8 cellular contexts compared by ENCODE assay signal in genomic region chr10:74189999-74190421, GRCh38. TPM values are rescaled to one million over a fixed set of nuclear protein-coding genes. Genes with fewer than 3 reads are reported as not detected.
DNase-seq lines count a peak whose midpoint lies in the region; ATAC-seq and TF ChIP-seq lines count a peak whose summit lies in the region.

No MANE protein-coding gene starts in this region.

- H3K36me3 Mint-ChIP-seq in activated CD4-positive, alpha-beta memory T cell treated with anti-CD3 and anti-CD28 coated beads for 36 hours = peaks cover 2% of the 10 kb centered on the region
- peaks cover 13% of the 10 kb centered on the region for H3K36me3 Mint-ChIP-seq in stimulated activated memory B cell treated with anti-CD40 and anti-IgM and Interleukin-4, amounts not matched to agents 10 μg/mL and 1 μg/mL and 100 μg/mL, for 72 hours

- CTCF ChIA-PET in activated CD4-positive, alpha-beta memory T cell treated with anti-CD3 and anti-CD28 coated beads for 36 hours (lab: Charles Lee) = interaction anchor here (1.2 kb wide), 1 partner anchor 310 kb away, joined by 3 read pairs; no protein-coding TSS in a partner anchor

- no peak overlapping the region for H2AFZ ChIP-seq in KMS-11 (ENCODE audit: low read depth)

- ATAC-seq in GM21381 (IDR thresholded peaks at IDR 0.05; ENCODE audit: unreplicated experiment) = peak; percentile 72
- peak; percentile 84 for ATAC-seq in stimulated activated memory B cell treated with anti-CD40 and anti-IgM and Interleukin-4, amounts not matched to agents 10 μg/mL and 1 μg/mL and 100 μg/mL, for 72 hours

- TF ChIP-seq CTCF in KMS-11 (conservative IDR thresholded peaks at IDR 0.05; ENCODE audit: low read depth, low read length) (no peak), left ventricle myocardium inferior (IDR thresholded peaks at IDR 0.05; ENCODE audit: borderline replicate concordance) (no peak)

- H3K79me2 ChIP-seq in KMS-11 (ENCODE audit: insufficient read depth, low read depth) = peaks cover 59% of the 10 kb centered on the region; the same call in 1 of the 2 replicates

- H3K4me3 ChIP-seq in KMS-11 (IDR thresholded peaks at IDR 0.05; ENCODE audit: insufficient read depth, low read depth, low read length) (no peak overlapping the region), left ventricle myocardium inferior (peak overlapping the region; percentile 3)

- no peaks in the 10 kb centered on the region for H3K9me3 Mint-ChIP-seq in activated CD4-positive, alpha-beta memory T cell treated with anti-CD3 and anti-CD28 coated beads for 36 hours
- no peaks in the 10 kb centered on the region for H3K9me3 Mint-ChIP-seq in stimulated activated memory B cell treated with anti-CD40 and anti-IgM and Interleukin-4, amounts not matched to agents 10 μg/mL and 1 μg/mL and 100 μg/mL, for 72 hours

- H3K9ac ChIP-seq in KMS-11 = no peak overlapping the region

- no peaks in the 10 kb centered on the region for H4K20me1 ChIP-seq in KMS-11 (ENCODE audit: insufficient read depth)

- H3K27me3 ChIP-seq in KMS-11 (ENCODE audit: insufficient read depth, low read depth) (no peaks in the 10 kb centered on the region), left ventricle myocardium inferior (ENCODE audit: low read depth) (no peaks in the 10 kb centered on the region)

- H3K27ac ChIP-seq in KMS-11 (peak overlapping the region; percentile 16; the same call in 1 of the 2 replicates), left ventricle myocardium inferior (replicated peaks) (peak overlapping the region; percentile 54)

- H3K4me2 ChIP-seq in KMS-11 = peak overlapping the region; percentile 17; the same call in 1 of the 2 replicates

- peaks cover 54% of the 10 kb centered on the region for H3K4me1 Mint-ChIP-seq in activated CD4-positive, alpha-beta memory T cell treated with anti-CD3 and anti-CD28 coated beads for 36 hours (ENCODE audit: low read depth)
- peaks cover 81% of the 10 kb centered on the region for H3K4me1 Mint-ChIP-seq in stimulated activated memory B cell treated with anti-CD40 and anti-IgM and Interleukin-4, amounts not matched to agents 10 μg/mL and 1 μg/mL and 100 μg/mL, for 72 hours

- peak overlapping the region; percentile 17 for H3K4me3 Mint-ChIP-seq in activated CD4-positive, alpha-beta memory T cell treated with anti-CD3 and anti-CD28 coated beads for 36 hours
- peak overlapping the region; percentile 49 for H3K4me3 Mint-ChIP-seq in stimulated activated memory B cell treated with anti-CD40 and anti-IgM and Interleukin-4, amounts not matched to agents 10 μg/mL and 1 μg/mL and 100 μg/mL, for 72 hours

- peaks cover 16% of the 10 kb centered on the region for H3K4me1 ChIP-seq in KMS-11 (ENCODE audit: low read depth, poor library complexity, severe bottlenecking)
- peaks cover 16% of the 10 kb centered on the region for H3K4me1 ChIP-seq in left ventricle myocardium inferior

- H3K36me3 ChIP-seq in KMS-11 (ENCODE audit: insufficient read depth) = no peaks in the 10 kb centered on the region
- H3K36me3 ChIP-seq in left ventricle myocardium inferior = no peaks in the 10 kb centered on the region

- POLR2A ChIA-PET in activated CD4-positive, alpha-beta memory T cell treated with anti-CD3 and anti-CD28 coated beads for 36 hours (lab: Charles Lee) = interaction anchor here (1.1 to 1.2 kb wide), 2 partner anchors 12 to 14 kb away, joined by 3 to 4 read pairs; no protein-coding TSS in a partner anchor

- intact Hi-C loops in activated CD4-positive, alpha-beta memory T cell treated with anti-CD3 and anti-CD28 coated beads for 36 hours (cut with micrococcal nuclease) = loop anchor here (2.0 kb wide), 1 partner anchor 13 kb away; no protein-coding TSS in a partner anchor
- intact Hi-C loops in left ventricle myocardium inferior (cut with micrococcal nuclease) = no loop called here

- H3K9me3 ChIP-seq in left ventricle myocardium inferior (replicated peaks) = no peaks in the 10 kb centered on the region

- DNase-seq in DMS79 (lab: John Stamatoyannopoulos, UW) (peak; percentile 48), left ventricle myocardium inferior (no peak), NCI-H187 treated with DMSO at 0.1 percent for 48 hours (lab: John Stamatoyannopoulos, UW) (no peak), NCI-H446 treated with DMSO at 0.1 percent for 48 hours (lab: John Stamatoyannopoulos, UW) (no peak)
- peak; percentile 27 for DNase-seq in activated CD4-positive, alpha-beta memory T cell treated with anti-CD3 and anti-CD28 coated beads for 36 hours

- H3K27ac Mint-ChIP-seq in activated CD4-positive, alpha-beta memory T cell treated with anti-CD3 and anti-CD28 coated beads for 36 hours = peak overlapping the region; percentile 85
- H3K27ac Mint-ChIP-seq in stimulated activated memory B cell treated with anti-CD40 and anti-IgM and Interleukin-4, amounts not matched to agents 10 μg/mL and 1 μg/mL and 100 μg/mL, for 72 hours = peak overlapping the region; percentile 86

- H3K27me3 Mint-ChIP-seq in activated CD4-positive, alpha-beta memory T cell treated with anti-CD3 and anti-CD28 coated beads for 36 hours = no peaks in the 10 kb centered on the region
- H3K27me3 Mint-ChIP-seq in stimulated activated memory B cell treated with anti-CD40 and anti-IgM and Interleukin-4, amounts not matched to agents 10 μg/mL and 1 μg/mL and 100 μg/mL, for 72 hours = no peaks in the 10 kb centered on the region

RNA-seq across cellular contexts. Expression of gene ADK, which starts 39.0 kb away (rescaled TPM):
- 10 to 100 TPM; 52.8 to 54.4 TPM for total RNA-seq in activated CD4-positive, alpha-beta memory T cell treated with anti-CD3 and anti-CD28 coated beads for 36 hours
- total RNA-seq in left ventricle myocardium inferior = 41.3 TPM

RNA-seq across cellular contexts. Expression of gene AP3M1, which starts 39.4 kb away (rescaled TPM):
- 10 to 100 TPM; 43.1 to 43.9 TPM for total RNA-seq in activated CD4-positive, alpha-beta memory T cell treated with anti-CD3 and anti-CD28 coated beads for 36 hours
- total RNA-seq in left ventricle myocardium inferior = 30.6 TPM

Comparison
In these comparisons a context has a peak if more than half of its experiments do, and no peak if none do; other contexts are left out.
1. DNase-seq: peak in DMS79 (single experiment) and activated CD4-positive, alpha-beta memory T cell treated with anti-CD3 and anti-CD28 coated beads for 36 hours (single experiment); none in left ventricle myocardium inferior (single experiment), NCI-H187 treated with DMSO at 0.1 percent for 48 hours (single experiment) and NCI-H446 treated with DMSO at 0.1 percent for 48 hours (single experiment).